ENCODE assay signal across 28 cellular contexts in genomic region chr6:24486065-24486464, GRCh38.
"Had no signal": no experiment of that assay in that cellular context is flagged by ENCODE, and none has a peak within 500 bp of the region (broad histone marks: within the 10 kb centered on the region; RNA-seq: fewer than 3 reads in every experiment).

No MANE protein-coding gene starts in this region.

- H3K36me3 ChIP-seq: stomach, suprapubic skin, thoracic aorta, thyroid gland, tibial artery, tibial nerve, transverse colon, upper lobe of left lung, upper lobe of right lung, uterus, vagina had no signal

- ATAC-seq: stimulated activated memory B cell treated with anti-CD40 and anti-IgM and Interleukin-4, amounts not matched to agents 10 μg/mL and 1 μg/mL and 100 μg/mL, for 72 hours; stimulated activated naive B cell treated with anti-CD40 and anti-IgM and Interleukin-4, amounts not matched to agents 10 μg/mL and 1 μg/mL and 100 μg/mL, for 72 hours; stimulated activated naive CD8-positive, alpha-beta T cell treated with anti-CD3 and anti-CD28 coated beads, Interleukin-15, amount 100 ng/mL, for 72 hours; stimulated activated naive CD8-positive, alpha-beta T cell treated with anti-CD3 and anti-CD28 coated beads, Interleukin-15, Interleukin-2, amounts not matched to agents 100 U/mL and 50 U/mL, for 24 hours; upper lobe of right lung had no signal

- H3K9me3 Mint-ChIP-seq: stimulated activated memory B cell treated with anti-CD40 and anti-IgM and Interleukin-4, amounts not matched to agents 10 μg/mL and 1 μg/mL and 100 μg/mL, for 72 hours; stimulated activated naive B cell treated with anti-CD40 and anti-IgM and Interleukin-4, amounts not matched to agents 10 μg/mL and 1 μg/mL and 100 μg/mL, for 72 hours; stimulated activated naive CD8-positive, alpha-beta T cell treated with anti-CD3 and anti-CD28 coated beads, Interleukin-15, amount 100 ng/mL, for 72 hours; stimulated activated naive CD8-positive, alpha-beta T cell treated with anti-CD3 and anti-CD28 coated beads, Interleukin-15, Interleukin-2, amounts not matched to agents 100 ng/mL and 50 ng/mL, for 24 hours; type B pancreatic cell had no signal

- FAIRE-seq: urothelium cell line had no signal

- DNase-seq: stimulated activated CD4-positive, alpha-beta T cell treated with anti-CD3 and anti-CD28 coated beads, Interleukin-2, amount 100 ng/mL, for 48 hours; stimulated activated CD4-positive, alpha-beta T cell treated with anti-CD3 and anti-CD28 coated beads, Interleukin-4, amount 100 ng/mL, for 1 hour; stimulated activated CD4-positive, alpha-beta T cell treated with anti-CD3 and anti-CD28 coated beads, Interleukin-4, amount 100 ng/mL, for 24 hours; stimulated activated CD4-positive, alpha-beta T cell treated with anti-CD3 and anti-CD28 coated beads, Interleukin-4, amount 100 ng/mL, for 4 hours; stimulated activated CD8-positive, alpha-beta memory T cell treated with anti-CD3 and anti-CD28 coated beads, Interleukin-4, amount 100 ng/mL, for 48 hours; stimulated activated naive B cell treated with anti-CD40 and anti-IgM and Interleukin-4, amounts not matched to agents 10 μg/mL and 1 μg/mL and 100 μg/mL, for 72 hours; stimulated activated naive CD4-positive, alpha-beta T cell; stimulated activated naive CD4-positive, alpha-beta T cell treated with Interleukin-2 at 50 U/mL for 16 hours; stimulated activated naive CD8-positive, alpha-beta T cell treated with anti-CD3 and anti-CD28 coated beads, Interleukin-15, amount 100 ng/mL, for 72 hours; stimulated activated naive CD8-positive, alpha-beta T cell treated with anti-CD3 and anti-CD28 coated beads, Interleukin-15, Interleukin-2, amounts not matched to agents 100 U/mL and 50 U/mL, for 24 hours; stomach; substantia nigra; testis; thyroid gland; tibial artery; transverse colon; trophoblast cell; upper lobe of left lung; upper lobe of right lung; uterus had no signal

- H3K4me3 Mint-ChIP-seq: stimulated activated memory B cell treated with anti-CD40 and anti-IgM and Interleukin-4, amounts not matched to agents 10 μg/mL and 1 μg/mL and 100 μg/mL, for 72 hours; stimulated activated naive B cell treated with anti-CD40 and anti-IgM and Interleukin-4, amounts not matched to agents 10 μg/mL and 1 μg/mL and 100 μg/mL, for 72 hours; stimulated activated naive CD8-positive, alpha-beta T cell treated with anti-CD3 and anti-CD28 coated beads, Interleukin-15, amount 100 ng/mL, for 72 hours; stimulated activated naive CD8-positive, alpha-beta T cell treated with anti-CD3 and anti-CD28 coated beads, Interleukin-15, Interleukin-2, amounts not matched to agents 100 ng/mL and 50 ng/mL, for 24 hours; type B pancreatic cell had no signal

- H3K4me1 Mint-ChIP-seq: stimulated activated memory B cell treated with anti-CD40 and anti-IgM and Interleukin-4, amounts not matched to agents 10 μg/mL and 1 μg/mL and 100 μg/mL, for 72 hours; stimulated activated naive B cell treated with anti-CD40 and anti-IgM and Interleukin-4, amounts not matched to agents 10 μg/mL and 1 μg/mL and 100 μg/mL, for 72 hours; stimulated activated naive CD8-positive, alpha-beta T cell treated with anti-CD3 and anti-CD28 coated beads, Interleukin-15, amount 100 ng/mL, for 72 hours had no signal

- H3K27ac Mint-ChIP-seq: stimulated activated memory B cell treated with anti-CD40 and anti-IgM and Interleukin-4, amounts not matched to agents 10 μg/mL and 1 μg/mL and 100 μg/mL, for 72 hours; stimulated activated naive B cell treated with anti-CD40 and anti-IgM and Interleukin-4, amounts not matched to agents 10 μg/mL and 1 μg/mL and 100 μg/mL, for 72 hours; stimulated activated naive CD8-positive, alpha-beta T cell treated with anti-CD3 and anti-CD28 coated beads, Interleukin-15, amount 100 ng/mL, for 72 hours; stimulated activated naive CD8-positive, alpha-beta T cell treated with anti-CD3 and anti-CD28 coated beads, Interleukin-15, Interleukin-2, amounts not matched to agents 100 ng/mL and 50 ng/mL, for 24 hours; type B pancreatic cell had no signal

- H3K27me3 ChIP-seq: stomach, suprapubic skin, testis, thyroid gland, tibial artery, tibial nerve, transverse colon, upper lobe of left lung, upper lobe of right lung, uterus, vagina had no signal

- H3K27me3 Mint-ChIP-seq: stimulated activated memory B cell treated with anti-CD40 and anti-IgM and Interleukin-4, amounts not matched to agents 10 μg/mL and 1 μg/mL and 100 μg/mL, for 72 hours; stimulated activated naive B cell treated with anti-CD40 and anti-IgM and Interleukin-4, amounts not matched to agents 10 μg/mL and 1 μg/mL and 100 μg/mL, for 72 hours; stimulated activated naive CD8-positive, alpha-beta T cell treated with anti-CD3 and anti-CD28 coated beads, Interleukin-15, amount 100 ng/mL, for 72 hours; stimulated activated naive CD8-positive, alpha-beta T cell treated with anti-CD3 and anti-CD28 coated beads, Interleukin-15, Interleukin-2, amounts not matched to agents 100 ng/mL and 50 ng/mL, for 24 hours; type B pancreatic cell had no signal

- H3K4me3 ChIP-seq: stomach, suprapubic skin, testis, thoracic aorta, thyroid gland, tibial artery, tibial nerve, transverse colon, upper lobe of left lung, upper lobe of right lung, uterus, vagina had no signal

- H3K4me1 ChIP-seq: stomach, suprapubic skin, testis, thyroid gland, tibial artery, tibial nerve, transverse colon, upper lobe of right lung, uterus, vagina had no signal

- H3K36me3 Mint-ChIP-seq: stimulated activated naive B cell treated with anti-CD40 and anti-IgM and Interleukin-4, amounts not matched to agents 10 μg/mL and 1 μg/mL and 100 μg/mL, for 72 hours; type B pancreatic cell had no signal

- H3K27ac ChIP-seq: stomach, suprapubic skin, testis, thoracic aorta, thyroid gland, tibial artery, tibial nerve, transverse colon, upper lobe of left lung, upper lobe of right lung, uterus, vagina had no signal

- H3K9me3 ChIP-seq: stomach, suprapubic skin, testis, thoracic aorta, thyroid gland, tibial artery, tibial nerve, transverse colon, upper lobe of left lung, upper lobe of right lung, uterus, vagina had no signal
